ENCODE assay signal across 17 cellular contexts in genomic region chr10:6061056-6061455, GRCh38. TPM values are rescaled to one million over a fixed set of nuclear protein-coding genes. Genes with fewer than 3 reads are reported as not detected.
DNase-seq lines count a peak whose midpoint lies in the region; ATAC-seq and TF ChIP-seq lines count a peak whose summit lies in the region.
"Had no signal": no experiment of that assay in that cellular context is flagged by ENCODE, and none has a peak within 500 bp of the region (broad histone marks: within the 10 kb centered on the region; RNA-seq: fewer than 3 reads in every experiment).

No MANE protein-coding gene starts in this region.

- no peaks in the 10 kb centered on the region for H3K9me3 ChIP-seq in CD8-positive, alpha-beta memory T cell (ENCODE audit: low read length)
- H3K9me3 ChIP-seq in OCI-LY3 (ENCODE audit: insufficient read depth, low read length), result no peaks in the 10 kb centered on the region
- H3K9me3 ChIP-seq: ascending aorta had no signal

- no peak overlapping the region for H3K4me3 ChIP-seq in CD8-positive, alpha-beta memory T cell (ENCODE audit: low read length)
- H3K4me3 ChIP-seq in OCI-LY3 (ENCODE audit: low read length), result peak overlapping the region; percentile 89
- H3K4me3 ChIP-seq: ascending aorta, coronary artery had no signal

- peaks cover 50 to 83% (median 82%) of the 10 kb centered on the region in 3 donors for H3K4me1 Mint-ChIP-seq in CD8-positive, alpha-beta memory T cell
- H3K4me1 Mint-ChIP-seq in natural killer cell treated with Interleukin-12 subunit alpha and Interleukin-12 subunit beta and Interleukin-15 and Interleukin-18, amount 100 ng/mL, for 72 hours (ENCODE audit: low read depth in 2 of 2), result peaks cover 55 to 79% of the 10 kb centered on the region in 2 donors

- CTCF ChIA-PET in CD8-positive, alpha-beta memory T cell (lab: Charles Lee), result interaction anchor here (0.8 to 1.8 kb wide), 5 partner anchors 10 to 48 kb away, joined by 3 to 13 read pairs (median 3); no protein-coding TSS in a partner anchor

- no peaks in the 10 kb centered on the region for H4K20me1 ChIP-seq in OCI-LY3 (ENCODE audit: insufficient read depth, low read length)

- H3K79me2 ChIP-seq in OCI-LY3 (ENCODE audit: low read length), result peaks cover 32% of the 10 kb centered on the region

- DNase-seq in CD8-positive, alpha-beta memory T cell, result no peak
- peak in 1 of 2 donors; percentile 45 for DNase-seq in activated naive CD4-positive, alpha-beta T cell treated with anti-CD3 and anti-CD28 coated beads, Interleukin-2, amount 50 U/mL, for 72 hours (ENCODE audit: low spot score in 2 of 2)
- DNase-seq in natural killer cell treated with Interleukin-12 subunit alpha and Interleukin-12 subunit beta and Interleukin-15 and Interleukin-18, amount 100 ng/mL, for 72 hours (ENCODE audit: low spot score), result no peak
- DNase-seq in NCI-H2171 (lab: John Stamatoyannopoulos, UW) (no peak), ACHN (no peak)
- DNase-seq: midbrain, NCI-H1436 treated with DMSO at 0.1 percent for 48 hours, NCI-H226, SHP77 treated with DMSO at 0.1 percent for 48 hours, substantia nigra had no signal

- peaks cover 0 to 8% of the 10 kb centered on the region in 2 donors for H3K27me3 Mint-ChIP-seq in CD8-positive, alpha-beta memory T cell
- H3K27me3 Mint-ChIP-seq in natural killer cell treated with Interleukin-12 subunit alpha and Interleukin-12 subunit beta and Interleukin-15 and Interleukin-18, amount 100 ng/mL, for 72 hours, result no peaks in the 10 kb centered on the region

- no peaks in the 10 kb centered on the region for H3K9me3 Mint-ChIP-seq in CD8-positive, alpha-beta memory T cell
- H3K9me3 Mint-ChIP-seq in activated naive CD4-positive, alpha-beta T cell treated with anti-CD3 and anti-CD28 coated beads, Interleukin-2, amount 50 U/mL, for 72 hours, result peaks cover 0 to 4% of the 10 kb centered on the region in 2 donors
- H3K9me3 Mint-ChIP-seq in natural killer cell treated with Interleukin-12 subunit alpha and Interleukin-12 subunit beta and Interleukin-15 and Interleukin-18, amount 100 ng/mL, for 72 hours, result peaks cover 1% of the 10 kb centered on the region

- POLR2A ChIA-PET in CD8-positive, alpha-beta memory T cell (lab: Charles Lee), result interaction anchor here (0.7 to 0.9 kb wide), 2 partner anchors 10 to 13 kb away, joined by 3 to 5 read pairs; no protein-coding TSS in a partner anchor

- peaks cover 48% of the 10 kb centered on the region for H3K4me1 ChIP-seq in CD8-positive, alpha-beta memory T cell (ENCODE audit: insufficient read depth, low read length)
- H3K4me1 ChIP-seq in OCI-LY3 (ENCODE audit: low read length), result peaks cover 78% of the 10 kb centered on the region
- H3K4me1 ChIP-seq: ascending aorta had no signal

- no peaks in the 10 kb centered on the region for H3K27me3 ChIP-seq in CD8-positive, alpha-beta memory T cell (ENCODE audit: insufficient read depth, low read length, poor library complexity, severe bottlenecking)
- H3K27me3 ChIP-seq in OCI-LY3 (ENCODE audit: low read depth, low read length), result no peaks in the 10 kb centered on the region
- H3K27me3 ChIP-seq: ascending aorta had no signal

- no peak overlapping the region for H3K27ac ChIP-seq in CD8-positive, alpha-beta memory T cell (ENCODE audit: low read depth, low read length)
- H3K27ac ChIP-seq in OCI-LY3 (ENCODE audit: low read length), result peak overlapping the region; percentile 65
- H3K27ac ChIP-seq: ascending aorta, C4-2B, coronary artery had no signal

- no peak overlapping the region for H2AFZ ChIP-seq in OCI-LY3 (ENCODE audit: low read depth, low read length)

- peaks cover 0 to 7% (median 0%) of the 10 kb centered on the region in 3 donors for H3K36me3 Mint-ChIP-seq in CD8-positive, alpha-beta memory T cell
- peaks cover 58 to 77% of the 10 kb centered on the region in 2 donors for H3K36me3 Mint-ChIP-seq in activated naive CD4-positive, alpha-beta T cell treated with anti-CD3 and anti-CD28 coated beads, Interleukin-2, amount 50 U/mL, for 72 hours
- H3K36me3 Mint-ChIP-seq in natural killer cell treated with Interleukin-12 subunit alpha and Interleukin-12 subunit beta and Interleukin-15 and Interleukin-18, amount 100 ng/mL, for 72 hours, result peaks cover 53% of the 10 kb centered on the region

- H3K9ac ChIP-seq in OCI-LY3 (ENCODE audit: low read length), result peak overlapping the region; percentile 73

- H3K4me3 Mint-ChIP-seq in CD8-positive, alpha-beta memory T cell, result peak overlapping the region; percentile 75 to 94 (median 92)
- peak overlapping the region; percentile 92 for H3K4me3 Mint-ChIP-seq in natural killer cell treated with Interleukin-12 subunit alpha and Interleukin-12 subunit beta and Interleukin-15 and Interleukin-18, amount 100 ng/mL, for 72 hours

- peak overlapping the region in 5 of 8 donors; percentile 11 to 94 (median 31) for H3K27ac Mint-ChIP-seq in CD8-positive, alpha-beta memory T cell
- H3K27ac Mint-ChIP-seq in activated naive CD4-positive, alpha-beta T cell treated with anti-CD3 and anti-CD28 coated beads, Interleukin-2, amount 50 U/mL, for 72 hours, result peak overlapping the region; percentile 99
- peak overlapping the region; percentile 97 to 98 for H3K27ac Mint-ChIP-seq in natural killer cell treated with Interleukin-12 subunit alpha and Interleukin-12 subunit beta and Interleukin-15 and Interleukin-18, amount 100 ng/mL, for 72 hours

- in situ Hi-C loops in ACHN (cut with HindIII; ENCODE audit: low pct_ligation_motif_present, low pct_unique_long_range_greater_than_20kb, low sequenced_read_pairs), result no loop called here

- ATAC-seq in activated naive CD4-positive, alpha-beta T cell treated with anti-CD3 and anti-CD28 coated beads, Interleukin-2, amount 50 U/mL, for 72 hours, result no peak
- ATAC-seq in natural killer cell treated with Interleukin-12 subunit alpha and Interleukin-12 subunit beta and Interleukin-15 and Interleukin-18, amount 100 ng/mL, for 72 hours, result no peak
- no peak for ATAC-seq in GM18870 (IDR thresholded peaks at IDR 0.05; ENCODE audit: unreplicated experiment)

- H3K36me3 ChIP-seq in CD8-positive, alpha-beta memory T cell (ENCODE audit: insufficient read depth, low read length), result no peaks in the 10 kb centered on the region
- peaks cover 3% of the 10 kb centered on the region for H3K36me3 ChIP-seq in OCI-LY3 (replicated peaks; ENCODE audit: low read depth, low read length)
- H3K36me3 ChIP-seq: ascending aorta had no signal

- peak overlapping the region; percentile 94 for H3K4me2 ChIP-seq in OCI-LY3 (ENCODE audit: low read length)

- no peak for TF ChIP-seq CTCF in OCI-LY3 (IDR thresholded peaks at IDR 0.05; ENCODE audit: low read depth, low read length)

RNA-seq across cellular contexts. Expression of gene IL2RA, which starts 1.1 kb away (rescaled TPM):
- 1,000 to 10,000 TPM; 1,178 to 1,224 TPM for total RNA-seq in CD8-positive, alpha-beta memory T cell
- polyA plus RNA-seq in CD8-positive, alpha-beta memory T cell, result 8.3 TPM
- 100 to 1,000 TPM; 531 to 706 TPM for total RNA-seq in activated naive CD4-positive, alpha-beta T cell treated with anti-CD3 and anti-CD28 coated beads, Interleukin-2, amount 50 U/mL, for 72 hours
- 1,000 to 10,000 TPM; 1,064 to 1,187 TPM for total RNA-seq in natural killer cell treated with Interleukin-12 subunit alpha and Interleukin-12 subunit beta and Interleukin-15 and Interleukin-18, amount 100 ng/mL, for 72 hours
- total RNA-seq: ascending aorta, Daoy, osteoblast had no signal

RNA-seq across cellular contexts. Expression of gene RBM17, which starts 27.8 kb away (rescaled TPM):
- 100 to 1,000 TPM; 269 to 282 TPM for total RNA-seq in CD8-positive, alpha-beta memory T cell
- 91.8 TPM for polyA plus RNA-seq in CD8-positive, alpha-beta memory T cell
- 100 to 1,000 TPM; 141 to 227 TPM for total RNA-seq in activated naive CD4-positive, alpha-beta T cell treated with anti-CD3 and anti-CD28 coated beads, Interleukin-2, amount 50 U/mL, for 72 hours
- total RNA-seq in natural killer cell treated with Interleukin-12 subunit alpha and Interleukin-12 subunit beta and Interleukin-15 and Interleukin-18, amount 100 ng/mL, for 72 hours, result 100 to 1,000 TPM; 195 to 294 TPM

Comparison
In these comparisons a context has a peak if more than half of its experiments do, and no peak if none do; other contexts are left out.
1. H3K27ac Mint-ChIP-seq: peak in every context shown above with its lines; median percentile 99 in activated naive CD4-positive, alpha-beta T cell treated with anti-CD3 and anti-CD28 coated beads, Interleukin-2, amount 50 U/mL, for 72 hours; 98 in natural killer cell treated with Interleukin-12 subunit alpha and Interleukin-12 subunit beta and Interleukin-15 and Interleukin-18, amount 100 ng/mL, for 72 hours; 31 in CD8-positive, alpha-beta memory T cell.